ENCODE assay signal across 8 cellular contexts in the genomic region with DNA sequence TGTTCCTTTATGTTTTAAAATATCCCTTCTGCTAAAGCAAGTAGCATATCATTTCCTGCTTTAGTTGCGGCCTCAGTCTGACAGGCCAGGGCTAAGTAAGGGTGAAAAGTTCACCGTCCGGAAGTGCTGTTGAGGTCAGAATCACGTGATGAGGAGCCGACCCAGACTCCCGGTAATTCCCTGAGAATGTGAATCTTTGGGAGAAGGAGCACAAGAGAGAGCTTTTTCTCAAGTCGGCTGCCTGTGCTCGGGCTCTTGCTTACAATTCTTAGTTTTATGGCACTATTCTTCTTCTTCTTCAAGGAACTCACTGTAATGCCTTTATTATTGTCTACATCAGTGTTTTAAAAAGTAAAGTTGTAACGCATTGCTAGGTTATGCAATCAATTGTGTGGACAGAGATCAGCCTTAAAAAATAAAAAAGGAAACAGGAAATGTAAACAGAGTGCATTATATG.
DNase-seq lines count a peak whose midpoint lies in the region; ATAC-seq and TF ChIP-seq lines count a peak whose summit lies in the region.
"Had no signal": no experiment of that assay in that cellular context is flagged by ENCODE, and none has a peak within 500 bp of the region (broad histone marks: within the 10 kb centered on the region; RNA-seq: fewer than 3 reads in every experiment).

No MANE protein-coding gene starts in this region.

- H3K27ac Mint-ChIP-seq in chondrocyte (ENCODE audit: unreplicated experiment), result peak overlapping the region; percentile 82

- peak; percentile 86 for ATAC-seq in GM18505 (IDR thresholded peaks at IDR 0.05; ENCODE audit: unreplicated experiment)
- peak; percentile 80 for ATAC-seq in HG02623 (IDR thresholded peaks at IDR 0.05; ENCODE audit: unreplicated experiment)
- ATAC-seq in right lobe of liver, result peak; percentile 83 to 99 (median 92)
- peak; percentile 93 for ATAC-seq in thoracic aorta (ENCODE audit: insufficient number of reproducible peaks, low FRiP score, low read depth)

- H3K27me3 ChIP-seq in right lobe of liver (no peaks in the 10 kb centered on the region), thoracic aorta (replicated peaks; ENCODE audit: insufficient read depth) (no peaks in the 10 kb centered on the region)

- H3K36me3 Mint-ChIP-seq in chondrocyte (ENCODE audit: low read depth), result no peaks in the 10 kb centered on the region

- H3K4me3 ChIP-seq in right lobe of liver, result no peak overlapping the region
- H3K4me3 ChIP-seq in thoracic aorta, result peak overlapping the region; percentile 62

- H3K36me3 ChIP-seq in right lobe of liver (no peaks in the 10 kb centered on the region), thoracic aorta (no peaks in the 10 kb centered on the region)

- 17% methylated on average over 9 of the region's 9 CpGs for WGBS in right lobe of liver (ENCODE audit: insufficient coverage, low coverage, low lambda C conversion rate, missing lambda C conversion rate)

- TF ChIP-seq CTCF in chondrocyte (IDR thresholded peaks at IDR 0.05) (no peak), right lobe of liver (IDR thresholded peaks at IDR 0.05) (no peak), thoracic aorta (IDR thresholded peaks at IDR 0.05) (no peak)

- intact Hi-C loops in right lobe of liver (cut with DNase I), result no loop called here

- H3K4me1 Mint-ChIP-seq in chondrocyte (ENCODE audit: low read depth), result peaks cover 31% of the 10 kb centered on the region
- H3K4me1 Mint-ChIP-seq: central memory CD8-positive, alpha-beta T cell had no signal

- DNase-seq in NOMO-1 treated with DMSO at 0.1 percent for 48 hours (lab: John Stamatoyannopoulos, UW; ENCODE audit: unreplicated experiment), result peak; percentile 69
- DNase-seq in chondrocyte (ENCODE audit: low spot score), result no peak
- peak; percentile 46 to 54 (median 54) for DNase-seq in right lobe of liver
- DNase-seq in thoracic aorta (ENCODE audit: low spot score), result peak; percentile 22
- DNase-seq in effector CD8-positive, alpha-beta T cell (lab: John Stamatoyannopoulos, UW), result no peak

- no peaks in the 10 kb centered on the region for H3K9me3 ChIP-seq in right lobe of liver
- H3K9me3 ChIP-seq in thoracic aorta, result no peaks in the 10 kb centered on the region

- H3K4me1 ChIP-seq in right lobe of liver, result peaks cover 0 to 3% (median 0%) of the 10 kb centered on the region in 4 donors
- H3K4me1 ChIP-seq in thoracic aorta (ENCODE audit: control insufficient read depth in 1 of 2, low read depth in 2 of 2), result peaks cover 3 to 39% of the 10 kb centered on the region in 2 donors

- no peaks in the 10 kb centered on the region for H3K27me3 Mint-ChIP-seq in chondrocyte (ENCODE audit: low read depth)
- H3K27me3 Mint-ChIP-seq: central memory CD8-positive, alpha-beta T cell had no signal

- TF ChIP-seq POLR2A in GM18505 (IDR thresholded peaks at IDR 0.05; ENCODE audit: borderline replicate concordance, extremely low read depth, insufficient read depth, insufficient read length) (no peak), right lobe of liver (IDR thresholded peaks at IDR 0.05) (no peak)

- H3K4me3 Mint-ChIP-seq in chondrocyte (ENCODE audit: unreplicated experiment), result peak overlapping the region; percentile 37
- H3K4me3 Mint-ChIP-seq: central memory CD8-positive, alpha-beta T cell had no signal

- H3K9me3 Mint-ChIP-seq in chondrocyte (ENCODE audit: low read depth), result no peaks in the 10 kb centered on the region
- H3K9me3 Mint-ChIP-seq: central memory CD8-positive, alpha-beta T cell had no signal

- H3K27ac ChIP-seq in right lobe of liver (peak overlapping the region; percentile 16 to 37 (median 33)), thoracic aorta (peak overlapping the region; percentile 49 to 68)

Comparison
In these comparisons a context has a peak if more than half of its experiments do, and no peak if none do; other contexts are left out.
1. DNase-seq: peak in NOMO-1 treated with DMSO at 0.1 percent for 48 hours (single experiment), right lobe of liver (3 of 3) and thoracic aorta (single experiment); none in chondrocyte (single experiment) and effector CD8-positive, alpha-beta T cell (single experiment).
2. Peak in every context shown above with its lines, with median percentiles within 50 percentile points of each other: ATAC-seq.